In genomic region chr18:52339891-52340371, GRCh38 we compare ENCODE assay signal across 8 cellular contexts. TPM values are rescaled to one million over a fixed set of nuclear protein-coding genes. Genes with fewer than 3 reads are reported as not detected.
DNase-seq lines count a peak whose midpoint lies in the region; ATAC-seq and TF ChIP-seq lines count a peak whose summit lies in the region.

A gene with protein sequence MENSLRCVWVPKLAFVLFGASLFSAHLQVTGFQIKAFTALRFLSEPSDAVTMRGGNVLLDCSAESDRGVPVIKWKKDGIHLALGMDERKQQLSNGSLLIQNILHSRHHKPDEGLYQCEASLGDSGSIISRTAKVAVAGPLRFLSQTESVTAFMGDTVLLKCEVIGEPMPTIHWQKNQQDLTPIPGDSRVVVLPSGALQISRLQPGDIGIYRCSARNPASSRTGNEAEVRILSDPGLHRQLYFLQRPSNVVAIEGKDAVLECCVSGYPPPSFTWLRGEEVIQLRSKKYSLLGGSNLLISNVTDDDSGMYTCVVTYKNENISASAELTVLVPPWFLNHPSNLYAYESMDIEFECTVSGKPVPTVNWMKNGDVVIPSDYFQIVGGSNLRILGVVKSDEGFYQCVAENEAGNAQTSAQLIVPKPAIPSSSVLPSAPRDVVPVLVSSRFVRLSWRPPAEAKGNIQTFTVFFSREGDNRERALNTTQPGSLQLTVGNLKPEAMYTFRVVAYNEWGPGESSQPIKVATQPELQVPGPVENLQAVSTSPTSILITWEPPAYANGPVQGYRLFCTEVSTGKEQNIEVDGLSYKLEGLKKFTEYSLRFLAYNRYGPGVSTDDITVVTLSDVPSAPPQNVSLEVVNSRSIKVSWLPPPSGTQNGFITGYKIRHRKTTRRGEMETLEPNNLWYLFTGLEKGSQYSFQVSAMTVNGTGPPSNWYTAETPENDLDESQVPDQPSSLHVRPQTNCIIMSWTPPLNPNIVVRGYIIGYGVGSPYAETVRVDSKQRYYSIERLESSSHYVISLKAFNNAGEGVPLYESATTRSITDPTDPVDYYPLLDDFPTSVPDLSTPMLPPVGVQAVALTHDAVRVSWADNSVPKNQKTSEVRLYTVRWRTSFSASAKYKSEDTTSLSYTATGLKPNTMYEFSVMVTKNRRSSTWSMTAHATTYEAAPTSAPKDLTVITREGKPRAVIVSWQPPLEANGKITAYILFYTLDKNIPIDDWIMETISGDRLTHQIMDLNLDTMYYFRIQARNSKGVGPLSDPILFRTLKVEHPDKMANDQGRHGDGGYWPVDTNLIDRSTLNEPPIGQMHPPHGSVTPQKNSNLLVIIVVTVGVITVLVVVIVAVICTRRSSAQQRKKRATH (N-terminal part only) (plus strand): TSS chr18:52340197. CDS start chr18:52340788, 591 bp downstream.

- no peaks in the 10 kb centered on the region for H3K36me3 ChIP-seq in mammary epithelial cell (ENCODE audit: insufficient read depth, low read length)
- H3K36me3 ChIP-seq in right lobe of liver: no peaks in the 10 kb centered on the region
- H3K36me3 ChIP-seq in vagina: no peaks in the 10 kb centered on the region

- no peak within 1 kb of the TSS for H3K9ac ChIP-seq in mammary epithelial cell (ENCODE audit: insufficient read depth, low read length)

- ATAC-seq in GM18502 (IDR thresholded peaks at IDR 0.05; ENCODE audit: poor library complexity, unreplicated experiment) (peak; percentile 76), right lobe of liver (peak; percentile 43 to 83 (median 60)), HG02623 (IDR thresholded peaks at IDR 0.05; ENCODE audit: unreplicated experiment) (no peak), HG02571 (IDR thresholded peaks at IDR 0.05; ENCODE audit: unreplicated experiment) (no peak), HG03571 (IDR thresholded peaks at IDR 0.05; ENCODE audit: unreplicated experiment) (no peak)

- H3K4me3 ChIP-seq in mammary epithelial cell (replicated peaks in 1 of 3; ENCODE audit: insufficient read depth in 1 of 3, low read depth in 2 of 3, low read length in 3 of 3) (peak within 1 kb of the TSS; percentile 13 to 38 (median 29)), right lobe of liver (no peak within 1 kb of the TSS), vagina (peak within 1 kb of the TSS; percentile 24 to 25)

- intact Hi-C loops in mammary epithelial cell (cut with micrococcal nuclease) (no loop called here), right lobe of liver (cut with DNase I) (no loop called here), vagina (cut with DNase I) (no loop called here)

- peak; percentile 8 for DNase-seq in NCI-H2029 treated with DMSO at 0.1 percent for 48 hours (lab: John Stamatoyannopoulos, UW)
- peak; percentile 53 for DNase-seq in mammary epithelial cell
- peak in 1 of 3 donors; percentile 41 for DNase-seq in right lobe of liver
- no peak for DNase-seq in vagina (ENCODE audit: extremely low spot score in 2 of 2)

- in situ Hi-C loops in mammary epithelial cell (cut with MboI; ENCODE audit: low sequenced_read_pairs in 2 of 2): no loop called here

- BruUV-seq in mammary epithelial cell (replicated peaks; lab: Mats Ljungman, UMichigan): no TSS peak

- peak; percentile 39 to 73 for TF ChIP-seq CTCF in mammary epithelial cell (conservative IDR thresholded peaks at IDR 0.05 in 1 of 2, IDR thresholded peaks at IDR 0.05 in 1 of 2; ENCODE audit: extremely low read depth in 1 of 2, insufficient read depth in 1 of 2, low read depth in 1 of 2, low read length in 2 of 2)
- peak in 3 of 4 donors; percentile 6 to 41 (median 36) for TF ChIP-seq CTCF in right lobe of liver (IDR thresholded peaks at IDR 0.05)
- TF ChIP-seq CTCF in vagina (IDR thresholded peaks at IDR 0.05): no peak

- TF ChIP-seq POLR2A in right lobe of liver (IDR thresholded peaks at IDR 0.05): no peak
- no peak for TF ChIP-seq POLR2A in vagina (IDR thresholded peaks at IDR 0.05)

- peak within 1 kb of the TSS; percentile 77 for H3K4me2 ChIP-seq in mammary epithelial cell (ENCODE audit: insufficient read depth, low read depth, low read length)

- 6% methylated on average over 9 of the region's 27 CpGs for WGBS in mammary epithelial cell (ENCODE audit: low coverage, missing lambda C conversion rate)
- 2% methylated on average over 22 of the region's 27 CpGs for WGBS in right lobe of liver (ENCODE audit: insufficient coverage, low coverage, low lambda C conversion rate, missing lambda C conversion rate)

- H3K79me2 ChIP-seq in mammary epithelial cell (ENCODE audit: insufficient read depth, low read length): no peaks in the 10 kb centered on the region

- CTCF ChIA-PET in mammary epithelial cell (lab: Charles Lee; ENCODE audit: low non-redundant PET): interaction anchor here (0.5 to 0.7 kb wide), 2 partner anchors 18 to 1040 kb away, joined by 3 to 5 read pairs; no protein-coding TSS in a partner anchor

- H3K9me3 ChIP-seq in mammary epithelial cell (replicated peaks; ENCODE audit: insufficient read depth, low read length) (no peaks in the 10 kb centered on the region), right lobe of liver (no peaks in the 10 kb centered on the region), vagina (no peaks in the 10 kb centered on the region)

- H2AFZ ChIP-seq in mammary epithelial cell (ENCODE audit: low read depth, low read length): peak within 1 kb of the TSS; percentile 78

- dilution Hi-C loops in mammary epithelial cell (cut with HindIII; ENCODE audit: low sequenced_read_pairs): no loop called here

- H3K27me3 ChIP-seq in mammary epithelial cell (ENCODE audit: insufficient read depth, low read length) (peaks cover 32% of the 10 kb centered on the region), right lobe of liver (no peaks in the 10 kb centered on the region), vagina (no peaks in the 10 kb centered on the region)

- H3K4me1 ChIP-seq in mammary epithelial cell (ENCODE audit: insufficient read depth, low read length) (peaks cover 12% of the 10 kb centered on the region), right lobe of liver (no peaks in the 10 kb centered on the region), vagina (no peaks in the 10 kb centered on the region)

- H3K27ac ChIP-seq in mammary epithelial cell (ENCODE audit: insufficient read depth, low read depth, low read length) (no peak within 1 kb of the TSS), right lobe of liver (no peak within 1 kb of the TSS), vagina (no peak within 1 kb of the TSS)

- no peaks in the 10 kb centered on the region for H4K20me1 ChIP-seq in mammary epithelial cell (ENCODE audit: insufficient read depth, low read length)

RNA-seq across cellular contexts. Expression of the gene that starts here (rescaled TPM):
- total RNA-seq in mammary epithelial cell (not detected), right lobe of liver (under 1 TPM in 1 of 6 experiments, not detected in 5; 0.06 TPM), vagina (not detected)
- not detected for polyA plus RNA-seq in mammary epithelial cell
- polyA minus RNA-seq in mammary epithelial cell: not detected

Comparison
In these comparisons a context has a peak if more than half of its experiments do, and no peak if none do; other contexts are left out.
1. Peak in DNase-seq, H3K4me3 ChIP-seq and H3K4me2 ChIP-seq in mammary epithelial cell; RNA of the gene not detected or under 1 TPM.
2. Peak in ATAC-seq in right lobe of liver; RNA of the gene not detected or under 1 TPM.
3. H3K4me3 ChIP-seq: peak in vagina (2 of 2); none in right lobe of liver (0 of 3).
4. CTCF ChIP-seq: peak in mammary epithelial cell (2 of 2) and right lobe of liver (3 of 4); none in vagina (0 of 3).